1 cellular context compared by ENCODE assay signal in genomic region chr7:139060838-139061237, GRCh38.
TF ChIP-seq lines count a peak whose summit lies in the region.

No MANE protein-coding gene starts in this region.

TF ChIP-seq in K562, 482 proteins besides CTCF, POLR2A, EP300 and RAD21:
- TF ChIP-seq ZFP36 (IDR thresholded peaks at IDR 0.05; ENCODE audit: low read depth, low read length, partially characterized antibody) = no peak
- TF ChIP-seq FOXJ2 (tag; IDR thresholded peaks at IDR 0.05) = no peak
- 0 out of 2 replicates have a peak, but pooled peaks have one; percentile 5 for TF ChIP-seq ZNF316 (IDR thresholded peaks at IDR 0.05)
